In the genomic region with DNA sequence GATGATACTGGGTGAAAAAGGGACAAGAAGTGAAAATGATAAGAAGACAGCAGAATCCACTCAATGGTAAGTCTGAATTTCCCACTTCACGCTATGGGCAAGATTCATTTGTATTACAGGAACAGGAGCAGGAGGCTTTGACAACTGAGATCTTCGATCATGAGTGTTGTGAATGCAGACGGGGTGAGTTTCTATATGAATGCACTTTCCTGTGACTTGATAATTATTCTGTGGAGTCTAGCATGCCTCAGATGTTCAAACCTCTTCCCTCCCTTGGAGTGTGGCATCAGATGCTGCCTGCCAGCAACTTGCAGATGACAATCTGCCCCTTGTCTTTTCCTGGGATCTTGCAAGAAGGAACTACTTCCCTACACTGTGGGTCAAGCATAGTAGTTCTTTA, we compare ENCODE assay signal across 28 cellular contexts.
"Had no signal": no experiment of that assay in that cellular context is flagged by ENCODE, and none has a peak within 500 bp of the region (broad histone marks: within the 10 kb centered on the region; RNA-seq: fewer than 3 reads in every experiment).

No MANE protein-coding gene starts in this region.

- H3K9ac ChIP-seq: neural progenitor cell, parathyroid adenoma had no signal

- H3K36me3 ChIP-seq: neural progenitor cell, ovary, right lobe of liver, sigmoid colon, stomach, thoracic aorta, thyroid gland, tibial nerve, upper lobe of left lung, vagina had no signal

- H2AFZ ChIP-seq: neural progenitor cell, parathyroid adenoma had no signal

- DNase-seq: natural killer cell; occipital lobe; ovary; posterior cingulate gyrus; psoas muscle; right cardiac atrium; right lobe of liver; sigmoid colon; small intestine; stimulated activated CD4-positive, alpha-beta T cell treated with anti-CD3 and anti-CD28 coated beads, Interleukin-1b, Interleukin-23, amount 100 ng/mL, for 48 hours; stimulated activated CD4-positive, alpha-beta T cell treated with anti-CD3 and anti-CD28 coated beads, Interleukin-4, amount 100 ng/mL, for 1 hour; stimulated activated CD4-positive, alpha-beta T cell treated with anti-CD3 and anti-CD28 coated beads, Interleukin-4, amount 100 ng/mL, for 4 hours; stimulated activated CD8-positive, alpha-beta memory T cell treated with anti-CD3 and anti-CD28 coated beads, Interleukin-4, amount 100 ng/mL, for 48 hours; stimulated activated naive B cell treated with anti-CD40 and anti-IgM and Interleukin-4, amounts not matched to agents 10 μg/mL and 1 μg/mL and 100 μg/mL, for 72 hours; stimulated activated naive CD4-positive, alpha-beta T cell treated with Interleukin-2 at 50 U/mL for 16 hours; stomach; thyroid gland; trophoblast cell; upper lobe of left lung had no signal

- H3K4me3 ChIP-seq: neural progenitor cell, ovary, psoas muscle, right lobe of liver, sigmoid colon, stomach, thoracic aorta, thyroid gland, tibial nerve, upper lobe of left lung, vagina had no signal

- ATAC-seq: natural killer cell; psoas muscle; right cardiac atrium; right lobe of liver; stimulated activated naive B cell treated with anti-CD40 and anti-IgM and Interleukin-4, amounts not matched to agents 10 μg/mL and 1 μg/mL and 100 μg/mL, for 72 hours had no signal

- H3K4me1 ChIP-seq: neural progenitor cell, parathyroid adenoma, psoas muscle, vagina had no signal

- H3K9me3 ChIP-seq: ovary, psoas muscle, right lobe of liver, stomach, thoracic aorta, thyroid gland, tibial nerve, upper lobe of left lung, vagina had no signal

- H3K9me3 Mint-ChIP-seq: nephron; neural progenitor cell; stimulated activated naive CD8-positive, alpha-beta T cell treated with anti-CD3 and anti-CD28 coated beads, Interleukin-15, Interleukin-2, amounts not matched to agents 100 ng/mL and 50 ng/mL, for 24 hours had no signal

- H3K4me3 Mint-ChIP-seq: natural killer cell; nephron; neural progenitor cell; stimulated activated naive B cell treated with anti-CD40 and anti-IgM and Interleukin-4, amounts not matched to agents 10 μg/mL and 1 μg/mL and 100 μg/mL, for 72 hours; stimulated activated naive CD8-positive, alpha-beta T cell treated with anti-CD3 and anti-CD28 coated beads, Interleukin-15, Interleukin-2, amounts not matched to agents 100 ng/mL and 50 ng/mL, for 24 hours had no signal

- H3K27ac Mint-ChIP-seq: natural killer cell; nephron; neural progenitor cell; progenitor cell of endocrine pancreas; stimulated activated naive B cell treated with anti-CD40 and anti-IgM and Interleukin-4, amounts not matched to agents 10 μg/mL and 1 μg/mL and 100 μg/mL, for 72 hours; stimulated activated naive CD8-positive, alpha-beta T cell treated with anti-CD3 and anti-CD28 coated beads, Interleukin-15, Interleukin-2, amounts not matched to agents 100 ng/mL and 50 ng/mL, for 24 hours had no signal

- FAIRE-seq: small intestine, urothelium cell line had no signal

- H3K27me3 ChIP-seq: neural progenitor cell, ovary, right lobe of liver, sigmoid colon, stomach, thyroid gland, tibial nerve, upper lobe of left lung, vagina had no signal

- H3K79me2 ChIP-seq: parathyroid adenoma had no signal

- H3K27me3 Mint-ChIP-seq: progenitor cell of endocrine pancreas; stimulated activated naive B cell treated with anti-CD40 and anti-IgM and Interleukin-4, amounts not matched to agents 10 μg/mL and 1 μg/mL and 100 μg/mL, for 72 hours had no signal

- H3K4me2 ChIP-seq: neural progenitor cell had no signal

- H3K4me1 Mint-ChIP-seq: natural killer cell, neural progenitor cell had no signal

- H3K27ac ChIP-seq: neural progenitor cell, ovary, parathyroid adenoma, psoas muscle, right lobe of liver, sigmoid colon, stomach, thoracic aorta, thyroid gland, tibial nerve, upper lobe of left lung, vagina had no signal

- H3K36me3 Mint-ChIP-seq: neural progenitor cell had no signal
